20 cellular contexts compared by ENCODE assay signal in genomic region chr22:46524203-46524740, GRCh38. TPM values are rescaled to one million over a fixed set of nuclear protein-coding genes. Genes with fewer than 3 reads are reported as not detected.
DNase-seq lines count a peak whose midpoint lies in the region; ATAC-seq, FAIRE-seq and TF ChIP-seq lines count a peak whose summit lies in the region.
"Had no signal": no experiment of that assay in that cellular context is flagged by ENCODE, and none has a peak within 500 bp of the region (broad histone marks: within the 10 kb centered on the region; RNA-seq: fewer than 3 reads in every experiment).

No MANE protein-coding gene starts in this region.

- H3K27ac Mint-ChIP-seq in stimulated activated effector memory CD8-positive, alpha-beta T cell treated with anti-CD3 and anti-CD28 coated beads, Interleukin-12 subunit alpha, Interleukin-12 subunit beta, amount 100 ng/mL, for 72 hours = peak overlapping the region; percentile 72
- H3K27ac Mint-ChIP-seq: CD8-positive, alpha-beta memory T cell had no signal

- H3K4me1 ChIP-seq in BLaER1 (peaks cover 61% of the 10 kb centered on the region), H1 (replicated peaks in 1 of 4; ENCODE audit: control insufficient read depth in 3 of 4, insufficient read depth in 4 of 4, low read length in 3 of 4) (peaks cover 0 to 6% (median 0%) of the 10 kb centered on the region in 4 experiments; a peak in 3 of 7 replicates)

- H4K91ac ChIP-seq in H1 (replicated peaks; ENCODE audit: insufficient read length, low read length) = no peak overlapping the region

- H2AK5ac ChIP-seq in H1 (ENCODE audit: low read depth, low read length) = no peak overlapping the region

- H2BK120ac ChIP-seq in H1 (replicated peaks; ENCODE audit: low read depth, low read length) = no peak overlapping the region

- CTCF ChIA-PET in H1 (lab: Charles Lee; ENCODE audit: partially characterized antibody) = interaction anchor here (1.1 to 3.4 kb wide), 5 partner anchors 17 to 157 kb away, joined by 4 to 16 read pairs (median 4); no protein-coding TSS in a partner anchor

- H3K4me1 Mint-ChIP-seq in stimulated activated effector memory CD8-positive, alpha-beta T cell treated with anti-CD3 and anti-CD28 coated beads, Interleukin-12 subunit alpha, Interleukin-12 subunit beta, amount 100 ng/mL, for 72 hours = peaks cover 8% of the 10 kb centered on the region
- H3K4me1 Mint-ChIP-seq: CD8-positive, alpha-beta memory T cell had no signal

- H3K9me3 Mint-ChIP-seq in stimulated activated effector memory CD8-positive, alpha-beta T cell treated with anti-CD3 and anti-CD28 coated beads, Interleukin-12 subunit alpha, Interleukin-12 subunit beta, amount 100 ng/mL, for 72 hours = no peaks in the 10 kb centered on the region
- H3K9me3 Mint-ChIP-seq: CD8-positive, alpha-beta memory T cell had no signal

- peak overlapping the region; percentile 68 for H3K4me2 ChIP-seq in BLaER1
- H3K4me2 ChIP-seq in H1 (ENCODE audit: insufficient read depth in 1 of 2, low read depth in 2 of 2, low read length in 2 of 2) = no peak overlapping the region

- H3K23me2 ChIP-seq in H1 (ENCODE audit: low read depth, low read length) = no peaks in the 10 kb centered on the region

- H3K9ac ChIP-seq in BLaER1 (no peak overlapping the region), H1 (replicated peaks in 1 of 4; ENCODE audit: extremely low read depth in 1 of 4, low read depth in 3 of 4, low read length in 3 of 4) (no peak overlapping the region)

- POLR2A ChIA-PET in H1 (lab: Charles Lee; ENCODE audit: partially characterized antibody) = no interaction called here

- no peak for TF ChIP-seq EP300 in H1 (IDR thresholded peaks at IDR 0.05; ENCODE audit: borderline replicate concordance in 1 of 2, low read depth in 2 of 2, low read length in 2 of 2)

- no peak for FAIRE-seq in H1 (lab: Jason Lieb, UNC)
- FAIRE-seq: D721Med, GM12892 had no signal

- H3K27ac ChIP-seq in BLaER1 (no peak overlapping the region), H1 (ENCODE audit: low read depth, low read length) (no peak overlapping the region)

- DNase-seq in HuH-7.5 (ENCODE audit: low spot score) = peak; percentile 53
- no peak for DNase-seq in H1 (ENCODE audit: low read depth in 1 of 2, low spot score in 2 of 2)
- DNase-seq in stimulated activated effector memory CD8-positive, alpha-beta T cell treated with anti-CD3 and anti-CD28 coated beads, Interleukin-12 subunit alpha, Interleukin-12 subunit beta, amount 100 ng/mL, for 72 hours (ENCODE audit: low spot score in 2 of 2) = no peak
- DNase-seq in NCI-H524 (lab: John Stamatoyannopoulos, UW) = no peak
- DNase-seq: C1 segment of cervical spinal cord; CD8-positive, alpha-beta memory T cell; HCEC 1CT; KBM-7; NCI-H187 treated with DMSO at 0.1 percent for 48 hours; NCI-H2227 treated with DMSO at 0.1 percent for 48 hours; NCI-H510A treated with DMSO at 0.1 percent for 48 hours; NCI-H82; OCI-M1; SIG-M5 had no signal

- peak overlapping the region; percentile 35; the same call in 1 of the 2 replicates for H4K8ac ChIP-seq in H1 (ENCODE audit: extremely low read depth, insufficient read depth, low read length)

- TF ChIP-seq RAD21 in H1 (IDR thresholded peaks at IDR 0.05 in 1 of 2, conservative IDR thresholded peaks at IDR 0.05 in 1 of 2; ENCODE audit: low read depth in 2 of 2, low read length in 2 of 2) = no peak

- H3K9me3 ChIP-seq in BLaER1 = no peaks in the 10 kb centered on the region
- no peaks in the 10 kb centered on the region for H3K9me3 ChIP-seq in H1 (ENCODE audit: insufficient read depth in 2 of 2, low read depth in 1 of 2, low read length in 1 of 2)

- H3K4me3 ChIP-seq in BLaER1 = no peak overlapping the region
- no peak overlapping the region for H3K4me3 ChIP-seq in H1 (ENCODE audit: extremely low read depth in 1 of 4, insufficient read depth in 2 of 4, low read depth in 3 of 4, low read length in 4 of 4)

- no peak for ATAC-seq in stimulated activated effector memory CD8-positive, alpha-beta T cell treated with anti-CD3 and anti-CD28 coated beads, Interleukin-12 subunit alpha, Interleukin-12 subunit beta, amount 100 ng/mL, for 72 hours
- ATAC-seq in HG03025 (IDR thresholded peaks at IDR 0.05; ENCODE audit: low FRiP score, unreplicated experiment) (no peak), GM21529 (IDR thresholded peaks at IDR 0.05; ENCODE audit: unreplicated experiment) (no peak)
- ATAC-seq: SK-N-SH treated with all-trans-retinoic acid at 6 μM for 48 hours had no signal

- TF ChIP-seq POLR2A in H1 (IDR thresholded peaks at IDR 0.05; ENCODE audit: control extremely low read depth in 1 of 2, low read depth in 2 of 2, low read length in 2 of 2) = no peak

- H3K18ac ChIP-seq in H1 (ENCODE audit: extremely low read depth, low read length) = no peak overlapping the region

- no peak overlapping the region for H3K56ac ChIP-seq in H1 (replicated peaks; ENCODE audit: insufficient read length, low read depth, low read length)

- no peak overlapping the region for H3K4ac ChIP-seq in H1 (replicated peaks; ENCODE audit: insufficient read length, low read depth, low read length)

- no peaks in the 10 kb centered on the region for H3K36me3 Mint-ChIP-seq in stimulated activated effector memory CD8-positive, alpha-beta T cell treated with anti-CD3 and anti-CD28 coated beads, Interleukin-12 subunit alpha, Interleukin-12 subunit beta, amount 100 ng/mL, for 72 hours
- H3K36me3 Mint-ChIP-seq: CD8-positive, alpha-beta memory T cell had no signal

- 86% methylated on average over 19 of the region's 19 CpGs; no CpG with 5 or more reads in 1 of the 2 experiments for WGBS in H1 (ENCODE audit: extremely low coverage in 1 of 2, insufficient coverage in 1 of 2, insufficient read length in 1 of 2, insufficient replicate concordance in 2 of 2, low coverage in 1 of 2, low lambda C conversion rate in 2 of 2, missing lambda C conversion rate in 1 of 2), 2 experiments

- no peaks in the 10 kb centered on the region for H3K27me3 ChIP-seq in BLaER1
- H3K27me3 ChIP-seq in H1 (replicated peaks in 1 of 4; ENCODE audit: control insufficient read depth in 3 of 4, extremely low read depth in 1 of 4, insufficient read depth in 3 of 4, low read length in 3 of 4) = no peaks in the 10 kb centered on the region

- no peak overlapping the region for H2AFZ ChIP-seq in H1 (ENCODE audit: low read length)

- no peak overlapping the region for H3K4me3 Mint-ChIP-seq in stimulated activated effector memory CD8-positive, alpha-beta T cell treated with anti-CD3 and anti-CD28 coated beads, Interleukin-12 subunit alpha, Interleukin-12 subunit beta, amount 100 ng/mL, for 72 hours
- H3K4me3 Mint-ChIP-seq: CD8-positive, alpha-beta memory T cell had no signal

- TF ChIP-seq CTCF in H1 (IDR thresholded peaks at IDR 0.05; ENCODE audit: control extremely low read depth in 1 of 3, insufficient read depth in 1 of 3, low read depth in 1 of 3, low read length in 3 of 3) = no peak

- H3K23ac ChIP-seq in H1 (ENCODE audit: insufficient read length) = no peak overlapping the region

- no peak overlapping the region for H3K14ac ChIP-seq in H1 (ENCODE audit: insufficient read length)

- no peak overlapping the region; the same call in 1 of the 2 replicates for H2BK5ac ChIP-seq in H1 (ENCODE audit: low read depth, low read length)

- H2BK15ac ChIP-seq in H1 (ENCODE audit: low read length) = peak overlapping the region; percentile 29; the same call in 1 of the 2 replicates

- no peak overlapping the region for H4K5ac ChIP-seq in H1 (ENCODE audit: insufficient read length, low read depth, low read length)

- H3K79me2 ChIP-seq in H1 (ENCODE audit: control insufficient read depth in 1 of 2, insufficient read depth in 2 of 2, low read length in 2 of 2) = no peaks in the 10 kb centered on the region; a peak in 1 of 4 replicates

- H2BK20ac ChIP-seq in H1 (ENCODE audit: low read length) = no peak overlapping the region

- no peaks in the 10 kb centered on the region; the same call in 1 of the 2 replicates for H4K20me1 ChIP-seq in BLaER1
- H4K20me1 ChIP-seq in H1 (replicated peaks in 1 of 2; ENCODE audit: control insufficient read depth in 1 of 2, insufficient read depth in 2 of 2, low read length in 2 of 2) = peaks cover 2 to 10% of the 10 kb centered on the region in 2 experiments

- no peaks in the 10 kb centered on the region; the same call in 1 of the 2 replicates for H3K79me1 ChIP-seq in H1 (ENCODE audit: low read depth, low read length)

- H2BK12ac ChIP-seq in H1 (ENCODE audit: low read depth, low read length) = no peak overlapping the region

- H3K36me3 ChIP-seq in BLaER1 (no peaks in the 10 kb centered on the region), H1 (ENCODE audit: control insufficient read depth in 2 of 4, insufficient read depth in 4 of 4, low read length in 3 of 4) (no peaks in the 10 kb centered on the region)

TF ChIP-seq in H1, 55 proteins besides CTCF, POLR2A, EP300 and RAD21 (continues in another document):
- TF ChIP-seq KDM4A (IDR thresholded peaks at IDR 0.05; ENCODE audit: low read depth, low read length, severe bottlenecking) (no peak), JUND (IDR thresholded peaks at IDR 0.05; ENCODE audit: low read length) (no peak), SP4 (IDR thresholded peaks at IDR 0.05; ENCODE audit: low read length) (no peak), BRCA1 (IDR thresholded peaks at IDR 0.05; ENCODE audit: low read depth, low read length) (no peak), CEBPB (IDR thresholded peaks at IDR 0.05; ENCODE audit: low read depth, low read length) (no peak), BCL11A (IDR thresholded peaks at IDR 0.05; ENCODE audit: low read depth in 2 of 2, low read length in 2 of 2) (no peak), MAFK (IDR thresholded peaks at IDR 0.05; ENCODE audit: low read depth, low read length) (no peak), E2F6 (IDR thresholded peaks at IDR 0.05) (no peak), ATF3 (IDR thresholded peaks at IDR 0.05; ENCODE audit: insufficient read depth, low read depth, low read length) (no peak)

RNA-seq across cellular contexts. Expression of gene CELSR1, which starts 13.1 kb away (rescaled TPM):
- total RNA-seq in H1 (2021; fragmentation: NEBNext Ultra II Directional; extraction: Animal tissue kit (Norgen Biotek cat#: 25700)) = 12.2 and 12.4 TPM in 2 replicates
- polyA plus RNA-seq in H1 (2011; rRNA removed) = 9.0 and 16.4 TPM in 2 replicates
- 9.1 TPM for polyA plus RNA-seq in H1 (2011; cell fraction: cytosol; rRNA removed)
- polyA plus RNA-seq in H1 (2011; cell fraction: nucleus; rRNA removed) = 36.2 TPM
- polyA plus RNA-seq in H1 (2012, experiment 1 of 2) = 8.8 to 12.1 TPM (median 10.3 TPM) in 4 replicates
- polyA plus RNA-seq in H1 (2012, experiment 2 of 2) = 7.3 TPM
- 10.4 TPM for polyA plus RNA-seq in H1 (2013, experiment 1 of 2)
- polyA plus RNA-seq in H1 (2013, experiment 2 of 2) = 9.5 TPM
- polyA minus RNA-seq in H1 (2011; rRNA and poly(A)+ RNA removed) = 22.5 and 24.2 TPM in 2 replicates
- 13.4 TPM for polyA minus RNA-seq in H1 (2011; cell fraction: cytosol; rRNA and poly(A)+ RNA removed)
- 38.4 TPM for polyA minus RNA-seq in H1 (2011; cell fraction: nucleus; rRNA and poly(A)+ RNA removed)
